In the genomic region with DNA sequence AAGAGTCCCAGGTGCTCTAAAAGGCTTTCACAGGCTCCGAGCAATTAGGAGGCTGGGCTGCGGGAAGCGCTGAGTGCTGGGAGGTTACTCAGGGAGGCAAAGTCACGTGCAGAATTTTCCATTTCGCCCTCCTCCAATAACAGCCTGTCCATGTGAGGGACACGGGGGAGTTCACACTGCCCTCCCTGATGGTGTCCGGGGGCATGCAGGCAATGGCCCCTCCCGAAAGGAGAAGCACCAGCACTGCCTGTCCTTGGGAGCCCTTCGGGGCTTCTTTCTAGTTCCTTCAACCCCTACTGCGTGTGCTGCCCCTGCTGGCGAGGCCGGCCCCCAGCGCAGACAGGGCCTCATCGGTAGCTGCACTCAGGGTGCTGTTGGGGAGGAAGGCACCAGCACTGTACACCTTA, we compare ENCODE assay signal across 1 cellular context.
TF ChIP-seq lines count a peak whose summit lies in the region.

No MANE protein-coding gene starts in this region.

TF ChIP-seq in HCT116, 20 proteins besides CTCF, POLR2A, EP300 and RAD21 (continued from another document):
- TF ChIP-seq, protein P1, sequence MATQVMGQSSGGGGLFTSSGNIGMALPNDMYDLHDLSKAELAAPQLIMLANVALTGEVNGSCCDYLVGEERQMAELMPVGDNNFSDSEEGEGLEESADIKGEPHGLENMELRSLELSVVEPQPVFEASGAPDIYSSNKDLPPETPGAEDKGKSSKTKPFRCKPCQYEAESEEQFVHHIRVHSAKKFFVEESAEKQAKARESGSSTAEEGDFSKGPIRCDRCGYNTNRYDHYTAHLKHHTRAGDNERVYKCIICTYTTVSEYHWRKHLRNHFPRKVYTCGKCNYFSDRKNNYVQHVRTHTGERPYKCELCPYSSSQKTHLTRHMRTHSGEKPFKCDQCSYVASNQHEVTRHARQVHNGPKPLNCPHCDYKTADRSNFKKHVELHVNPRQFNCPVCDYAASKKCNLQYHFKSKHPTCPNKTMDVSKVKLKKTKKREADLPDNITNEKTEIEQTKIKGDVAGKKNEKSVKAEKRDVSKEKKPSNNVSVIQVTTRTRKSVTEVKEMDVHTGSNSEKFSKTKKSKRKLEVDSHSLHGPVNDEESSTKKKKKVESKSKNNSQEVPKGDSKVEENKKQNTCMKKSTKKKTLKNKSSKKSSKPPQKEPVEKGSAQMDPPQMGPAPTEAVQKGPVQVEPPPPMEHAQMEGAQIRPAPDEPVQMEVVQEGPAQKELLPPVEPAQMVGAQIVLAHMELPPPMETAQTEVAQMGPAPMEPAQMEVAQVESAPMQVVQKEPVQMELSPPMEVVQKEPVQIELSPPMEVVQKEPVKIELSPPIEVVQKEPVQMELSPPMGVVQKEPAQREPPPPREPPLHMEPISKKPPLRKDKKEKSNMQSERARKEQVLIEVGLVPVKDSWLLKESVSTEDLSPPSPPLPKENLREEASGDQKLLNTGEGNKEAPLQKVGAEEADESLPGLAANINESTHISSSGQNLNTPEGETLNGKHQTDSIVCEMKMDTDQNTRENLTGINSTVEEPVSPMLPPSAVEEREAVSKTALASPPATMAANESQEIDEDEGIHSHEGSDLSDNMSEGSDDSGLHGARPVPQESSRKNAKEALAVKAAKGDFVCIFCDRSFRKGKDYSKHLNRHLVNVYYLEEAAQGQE (IDR thresholded peaks at IDR 0.05; ENCODE audit: low read depth), result no peak
TF ChIP-seq in HCT116: peak in this region for 0.
